ENCODE assay signal across 1 cellular context in the genomic region with DNA sequence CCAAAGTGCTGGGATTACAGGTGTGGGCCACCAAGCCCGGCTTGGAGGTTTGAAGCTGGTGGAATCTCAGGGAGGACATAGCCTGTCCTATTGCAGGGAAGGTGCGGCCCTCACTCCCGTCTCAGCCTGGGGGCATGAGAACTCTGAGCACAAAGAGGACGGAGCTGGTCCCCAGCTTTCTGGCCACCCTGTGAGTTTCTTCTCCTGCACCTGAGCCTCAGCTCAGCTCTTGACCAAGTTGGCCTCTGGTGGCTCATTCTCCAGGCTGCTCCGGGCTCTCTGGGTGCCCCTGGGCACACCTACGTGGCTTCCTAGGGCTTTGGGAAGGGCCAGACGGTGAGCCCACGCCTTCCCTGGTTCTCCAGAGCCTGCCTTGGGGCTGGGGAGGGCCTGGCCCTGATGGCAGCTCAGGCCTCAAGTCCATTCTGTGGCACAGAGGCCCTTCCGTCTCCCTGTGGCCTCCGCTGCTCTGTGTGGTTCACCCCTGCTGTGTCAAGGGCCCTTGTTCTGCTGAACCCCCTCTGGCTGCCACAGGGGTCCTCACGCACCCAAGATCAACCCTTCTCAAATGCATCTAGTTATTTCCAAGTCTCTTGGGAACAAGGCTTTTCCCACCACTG.
TF ChIP-seq lines count a peak whose summit lies in the region.

No MANE protein-coding gene starts in this region.

TF ChIP-seq in HepG2, 621 proteins besides CTCF, POLR2A, EP300 and RAD21:
- TF ChIP-seq ARNTL (CRISPR knock-in tag; IDR thresholded peaks at IDR 0.05), result 0 out of 2 replicates have a peak, but pooled peaks have one; percentile 6
- no peak for TF ChIP-seq FOXJ3 (CRISPR knock-in tag; IDR thresholded peaks at IDR 0.05; ENCODE audit: borderline replicate concordance)
- no peak for TF ChIP-seq MTA1 (CRISPR knock-in tag; IDR thresholded peaks at IDR 0.05; ENCODE audit: borderline replicate concordance)
- TF ChIP-seq TOPORS (CRISPR knock-in tag; IDR thresholded peaks at IDR 0.05), result no peak
- TF ChIP-seq EEA1 (CRISPR knock-in tag; IDR thresholded peaks at IDR 0.05; ENCODE audit: borderline replicate concordance), result peak; percentile 47; the same call in 1 of the 2 replicates
- no peak for TF ChIP-seq TEAD2 (CRISPR knock-in tag; IDR thresholded peaks at IDR 0.05)
- TF ChIP-seq ZNF441 (CRISPR knock-in tag; IDR thresholded peaks at IDR 0.05; ENCODE audit: borderline replicate concordance), result 0 out of 2 replicates have a peak, but pooled peaks have one; percentile 19
- TF ChIP-seq ZBTB38 (CRISPR knock-in tag; IDR thresholded peaks at IDR 0.05), result peak; percentile 70
- no peak for TF ChIP-seq ZNF652 (CRISPR knock-in tag; IDR thresholded peaks at IDR 0.05; ENCODE audit: borderline replicate concordance, low read depth)
- TF ChIP-seq ZFY (CRISPR knock-in tag; IDR thresholded peaks at IDR 0.05), result no peak
- TF ChIP-seq SMAD3 (CRISPR knock-in tag; IDR thresholded peaks at IDR 0.05), result no peak
- 0 out of 2 replicates have a peak, but pooled peaks have one; percentile 50 for TF ChIP-seq KLF13 (CRISPR knock-in tag; IDR thresholded peaks at IDR 0.05)
- no peak for TF ChIP-seq NCOA1 (CRISPR knock-in tag; IDR thresholded peaks at IDR 0.05)
- TF ChIP-seq HNRNPLL (IDR thresholded peaks at IDR 0.05; ENCODE audit: low read depth, low read length, poor library complexity, severe bottlenecking), result peak; percentile 31
- no peak for TF ChIP-seq KLF9 (CRISPR knock-in tag; IDR thresholded peaks at IDR 0.05; ENCODE audit: low read depth)
- TF ChIP-seq LCORL (IDR thresholded peaks at IDR 0.05), result no peak
- no peak for TF ChIP-seq LCORL (CRISPR knock-in tag; IDR thresholded peaks at IDR 0.05)
- 0 out of 2 replicates have a peak, but pooled peaks have one; percentile 1 for TF ChIP-seq ARID4A (CRISPR knock-in tag; IDR thresholded peaks at IDR 0.05; ENCODE audit: borderline replicate concordance)
- 0 out of 2 replicates have a peak, but pooled peaks have one; percentile 57 for TF ChIP-seq NFE2L1 (CRISPR knock-in tag; IDR thresholded peaks at IDR 0.05; ENCODE audit: borderline replicate concordance)
- TF ChIP-seq PCBP1 (IDR thresholded peaks at IDR 0.05; ENCODE audit: borderline replicate concordance, low read depth, low read length), result 0 out of 2 replicates have a peak, but pooled peaks have one; percentile 8
- 0 out of 2 replicates have a peak, but pooled peaks have one; percentile 49 for TF ChIP-seq ZMAT3 (CRISPR knock-in tag; conservative IDR thresholded peaks at IDR 0.05)
- TF ChIP-seq HMGA1 (CRISPR knock-in tag; conservative IDR thresholded peaks at IDR 0.05), result no peak
- TF ChIP-seq HOXA5 (CRISPR knock-in tag; IDR thresholded peaks at IDR 0.05), result no peak
